11 cellular contexts compared by ENCODE assay signal in genomic region chr3:123143669-123144411, GRCh38. TPM values are rescaled to one million over a fixed set of nuclear protein-coding genes. Genes with fewer than 3 reads are reported as not detected.
DNase-seq lines count a peak whose midpoint lies in the region; TF ChIP-seq lines count a peak whose summit lies in the region.
"Had no signal": no experiment of that assay in that cellular context is flagged by ENCODE, and none has a peak within 500 bp of the region (broad histone marks: within the 10 kb centered on the region; RNA-seq: fewer than 3 reads in every experiment).

No MANE protein-coding gene starts in this region.

- TF ChIP-seq POLR2A in Peyer's patch (IDR thresholded peaks at IDR 0.05), result no peak
- no peak for TF ChIP-seq POLR2A in testis (IDR thresholded peaks at IDR 0.05)

- no peaks in the 10 kb centered on the region for H3K27me3 ChIP-seq in Peyer's patch
- no peaks in the 10 kb centered on the region for H3K27me3 ChIP-seq in iPS DF 6.9 (ENCODE audit: control insufficient read depth, insufficient read depth, low read length)
- H3K27me3 ChIP-seq in testis, result no peaks in the 10 kb centered on the region
- H3K27me3 ChIP-seq in effector memory CD4-positive, alpha-beta T cell (replicated peaks; ENCODE audit: control insufficient read depth, insufficient read depth, low read length, poor library complexity, severe bottlenecking), result no peaks in the 10 kb centered on the region
- H3K27me3 ChIP-seq: right atrium auricular region had no signal

- H3K4me1 ChIP-seq in Peyer's patch (no peaks in the 10 kb centered on the region), iPS DF 6.9 (ENCODE audit: control insufficient read depth, insufficient read depth, low read length) (peaks cover 10% of the 10 kb centered on the region), testis (peaks cover 12% of the 10 kb centered on the region)
- H3K4me1 ChIP-seq in effector memory CD4-positive, alpha-beta T cell (ENCODE audit: control insufficient read depth, insufficient read depth, low read length, poor library complexity, severe bottlenecking), result no peaks in the 10 kb centered on the region
- H3K4me1 ChIP-seq: right atrium auricular region had no signal

- no CpG with 5 or more reads among the region's 10 CpGs for WGBS in iPS DF 6.9 (ENCODE audit: insufficient coverage, insufficient read length)
- 38 to 52% methylated on average over 10 of the region's 10 CpGs for whole genome bisulfite sequencing in testis, 2 donors

- H3K4me3 ChIP-seq in Peyer's patch (no peak overlapping the region), iPS DF 6.9 (ENCODE audit: low read length) (no peak overlapping the region), testis (no peak overlapping the region)
- no peak overlapping the region for H3K4me3 ChIP-seq in effector memory CD4-positive, alpha-beta T cell (ENCODE audit: insufficient read depth, low read depth, low read length, poor library complexity, severe bottlenecking)
- H3K4me3 ChIP-seq: right atrium auricular region had no signal

- H3K9me3 ChIP-seq in Peyer's patch (no peaks in the 10 kb centered on the region), iPS DF 6.9 (ENCODE audit: control insufficient read depth, insufficient read depth, low read length) (no peaks in the 10 kb centered on the region), testis (no peaks in the 10 kb centered on the region)
- no peaks in the 10 kb centered on the region for H3K9me3 ChIP-seq in effector memory CD4-positive, alpha-beta T cell (ENCODE audit: control insufficient read depth, low read length)
- H3K9me3 ChIP-seq: right atrium auricular region had no signal

- peaks cover 0 to 29% (median 0%) of the 10 kb centered on the region in 3 donors for H3K36me3 ChIP-seq in Peyer's patch
- peaks cover 2% of the 10 kb centered on the region for H3K36me3 ChIP-seq in iPS DF 6.9 (ENCODE audit: control insufficient read depth, insufficient read depth, low read length)
- H3K36me3 ChIP-seq in testis (ENCODE audit: low read depth, missing control alignments), result no peaks in the 10 kb centered on the region
- no peaks in the 10 kb centered on the region for H3K36me3 ChIP-seq in effector memory CD4-positive, alpha-beta T cell (ENCODE audit: control insufficient read depth, insufficient read depth, low read length)

- no peak for TF ChIP-seq CTCF in Peyer's patch (IDR thresholded peaks at IDR 0.05)
- TF ChIP-seq CTCF in testis (IDR thresholded peaks at IDR 0.05), result no peak

- H3K27ac ChIP-seq in Peyer's patch (peak overlapping the region in 2 of 4 donors; percentile 53 to 56), iPS DF 6.9 (ENCODE audit: low read length) (no peak overlapping the region), testis (peak overlapping the region in 1 of 2 donors; percentile 14)
- no peak overlapping the region for H3K27ac ChIP-seq in effector memory CD4-positive, alpha-beta T cell (ENCODE audit: insufficient read depth, low read length, poor library complexity, severe bottlenecking)
- H3K27ac ChIP-seq: right atrium auricular region had no signal

- intact Hi-C loops in testis (cut with DNase I; ENCODE audit: low total_unique reads), result no loop called here

- DNase-seq in NCI-H510A treated with DMSO at 0.1 percent for 48 hours (lab: John Stamatoyannopoulos, UW) (peak; percentile 27), NCI-H510A (lab: John Stamatoyannopoulos, UW) (no peak), Peyer's patch (peak in 2 of 3 donors; percentile 67 to 77), iPS DF 6.9 (ENCODE audit: low read depth, low spot score) (peak; percentile 43), testis (peak; percentile 71)
- DNase-seq in effector memory CD4-positive, alpha-beta T cell, result no peak
- no peak for DNase-seq in activated CD8-positive, alpha-beta memory T cell treated with anti-CD3 and anti-CD28 coated beads, Interleukin-2, amount 50 U/mL, for 48 hours
- no peak for DNase-seq in stimulated activated naive CD4-positive, alpha-beta T cell treated with Interleukin-2 at 50 U/mL for 16 hours (lab: John Stamatoyannopoulos, UW)
- DNase-seq: activated CD8-positive, alpha-beta memory T cell treated with anti-CD3 and anti-CD28 coated beads, Interleukin-2, amount 50 U/mL, for 4 hours; stimulated activated CD8-positive, alpha-beta memory T cell treated with anti-CD3 and anti-CD28 coated beads, Interleukin-4, amount 100 ng/mL, for 48 hours had no signal

RNA-seq across cellular contexts. Expression of gene SEC22A, which starts 57.9 kb away (rescaled TPM):
- total RNA-seq in Peyer's patch, result 10 to 100 TPM in 3 of 4 donors, 1 to 10 TPM in 1; 9.9 to 21.7 (median 16.5) TPM
- 10 to 100 TPM; 52.0 to 59.6 TPM for total RNA-seq in testis
- polyA plus RNA-seq in testis (ENCODE audit: insufficient read depth, low read depth, low replicate concordance), result 58.8 TPM

Comparison
In these comparisons a context has a peak if more than half of its experiments do, and no peak if none do; other contexts are left out.
1. DNase-seq: peak in NCI-H510A treated with DMSO at 0.1 percent for 48 hours (single experiment), Peyer's patch (2 of 3), iPS DF 6.9 (single experiment) and testis (single experiment); none in NCI-H510A (single experiment), effector memory CD4-positive, alpha-beta T cell (0 of 3), activated CD8-positive, alpha-beta memory T cell treated with anti-CD3 and anti-CD28 coated beads, Interleukin-2, amount 50 U/mL, for 48 hours (single experiment) and stimulated activated naive CD4-positive, alpha-beta T cell treated with Interleukin-2 at 50 U/mL for 16 hours (single experiment).